Comparison of ENCODE assay signal across 10 cellular contexts in genomic region chr5:158769079-158769478, GRCh38.
"Had no signal": no experiment of that assay in that cellular context is flagged by ENCODE, and none has a peak within 500 bp of the region (broad histone marks: within the 10 kb centered on the region; RNA-seq: fewer than 3 reads in every experiment).

No MANE protein-coding gene starts in this region.

- H3K4me2 ChIP-seq: smooth muscle cell had no signal

- H3K79me2 ChIP-seq: parathyroid adenoma had no signal

- H3K4me1 ChIP-seq: parathyroid adenoma had no signal

- H3K9ac ChIP-seq: parathyroid adenoma had no signal

- H2AFZ ChIP-seq: parathyroid adenoma had no signal

- H3K27ac ChIP-seq: parathyroid adenoma had no signal

- ATAC-seq: activated CD8-positive, alpha-beta T cell treated with anti-CD3 and anti-CD28 coated beads for 36 hours; effector memory CD8-positive, alpha-beta T cell; stimulated activated effector memory CD8-positive, alpha-beta T cell treated with anti-CD3 and anti-CD28 coated beads, Interleukin-12 subunit alpha, Interleukin-12 subunit beta, amount 100 ng/mL, for 72 hours had no signal

- H3K4me3 ChIP-seq: smooth muscle cell had no signal

- DNase-seq: activated CD8-positive, alpha-beta memory T cell treated with anti-CD3 and anti-CD28 coated beads, Interleukin-2, amount 50 U/mL, for 4 hours; activated CD8-positive, alpha-beta T cell treated with anti-CD3 and anti-CD28 coated beads for 36 hours; activated naive CD4-positive, alpha-beta T cell; effector memory CD8-positive, alpha-beta T cell; glutamatergic neuron; left cardiac atrium; trophoblast cell had no signal
